Comparison of ENCODE assay signal across 18 cellular contexts in the genomic region with DNA sequence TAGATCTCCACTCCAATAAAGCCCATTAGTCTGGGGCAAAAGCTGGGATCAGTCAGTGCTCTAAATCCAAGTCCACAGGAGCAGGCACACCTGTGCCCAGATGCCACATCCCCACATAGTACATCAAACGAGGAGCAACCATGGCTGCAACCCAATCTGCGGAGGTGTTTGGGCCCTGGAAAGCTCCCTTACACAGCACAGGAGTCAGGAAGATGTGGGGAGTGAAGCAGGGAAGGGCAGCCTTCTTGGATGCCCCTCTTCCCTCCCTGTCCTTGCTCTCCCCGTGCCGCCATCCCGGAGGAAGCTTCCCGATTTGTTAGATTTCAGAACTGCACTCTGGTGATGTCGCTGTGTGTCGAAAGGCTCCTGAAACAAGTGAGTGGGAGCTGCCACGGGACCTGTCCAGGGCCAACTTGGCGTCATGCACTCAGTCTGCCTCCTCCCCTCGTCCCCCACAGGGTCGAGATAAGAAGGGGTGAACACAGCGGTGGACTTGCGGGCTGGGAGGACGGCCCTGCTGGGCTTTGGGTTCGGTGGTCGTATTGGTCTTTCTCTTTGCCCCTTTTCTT.
DNase-seq lines count a peak whose midpoint lies in the region; ATAC-seq and TF ChIP-seq lines count a peak whose summit lies in the region.
"Had no signal": no experiment of that assay in that cellular context is flagged by ENCODE, and none has a peak within 500 bp of the region (broad histone marks: within the 10 kb centered on the region; RNA-seq: fewer than 3 reads in every experiment).

No MANE protein-coding gene starts in this region.

- no peak for ATAC-seq in activated CD8-positive, alpha-beta T cell treated with anti-CD3 and anti-CD28 coated beads, Interleukin-2, amount 10 ng/mL, durations not matched to agents 7 days and 5 days
- no peak for ATAC-seq in activated CD8-positive, alpha-beta T cell treated with anti-CD3 and anti-CD28 coated beads for 36 hours
- peak; percentile 49 for ATAC-seq in left ventricle myocardium superior

- POLR2A ChIA-PET in activated CD8-positive, alpha-beta T cell treated with anti-CD3 and anti-CD28 coated beads, Interleukin-2, amount 10 ng/mL, durations not matched to agents 7 days and 5 days (lab: Charles Lee) = no interaction called here
- POLR2A ChIA-PET in activated CD8-positive, alpha-beta T cell treated with anti-CD3 and anti-CD28 coated beads for 36 hours (lab: Charles Lee) = no interaction called here

- H3K4me3 ChIP-seq in vagina = no peak overlapping the region

- CTCF ChIA-PET in activated CD8-positive, alpha-beta T cell treated with anti-CD3 and anti-CD28 coated beads, Interleukin-2, amount 10 ng/mL, durations not matched to agents 7 days and 5 days (lab: Charles Lee) = no interaction called here
- CTCF ChIA-PET in activated CD8-positive, alpha-beta T cell treated with anti-CD3 and anti-CD28 coated beads for 36 hours (lab: Charles Lee) = no interaction called here
- CTCF ChIA-PET in Calu3 (lab: Charles Lee) = no interaction called here

- peaks cover 3% of the 10 kb centered on the region for H3K4me1 Mint-ChIP-seq in activated CD8-positive, alpha-beta T cell treated with anti-CD3 and anti-CD28 coated beads, Interleukin-2, amount 10 ng/mL, durations not matched to agents 7 days and 5 days (ENCODE audit: low read depth)
- no peaks in the 10 kb centered on the region for H3K4me1 Mint-ChIP-seq in activated CD8-positive, alpha-beta T cell treated with anti-CD3 and anti-CD28 coated beads for 36 hours (ENCODE audit: low read depth)
- H3K4me1 Mint-ChIP-seq in neural crest cell (peaks cover 5% of the 10 kb centered on the region), immature natural killer cell (peaks cover 3 to 7% of the 10 kb centered on the region in 2 donors), Calu3 (ENCODE audit: low read depth, unreplicated experiment) (peaks cover 9% of the 10 kb centered on the region), type B pancreatic cell (ENCODE audit: unreplicated experiment) (no peaks in the 10 kb centered on the region)
- H3K4me1 Mint-ChIP-seq: B cell; CD4-positive, CD25-positive, alpha-beta regulatory T cell had no signal

- H3K36me3 Mint-ChIP-seq in activated CD8-positive, alpha-beta T cell treated with anti-CD3 and anti-CD28 coated beads, Interleukin-2, amount 10 ng/mL, durations not matched to agents 7 days and 5 days (ENCODE audit: low read depth) = no peaks in the 10 kb centered on the region
- H3K36me3 Mint-ChIP-seq in activated CD8-positive, alpha-beta T cell treated with anti-CD3 and anti-CD28 coated beads for 36 hours (ENCODE audit: low read depth) = no peaks in the 10 kb centered on the region
- H3K36me3 Mint-ChIP-seq in neural crest cell (ENCODE audit: low read depth) (no peaks in the 10 kb centered on the region), immature natural killer cell (no peaks in the 10 kb centered on the region), Calu3 (ENCODE audit: insufficient read depth, unreplicated experiment) (peaks cover 8% of the 10 kb centered on the region), type B pancreatic cell (peaks cover 3% of the 10 kb centered on the region)
- H3K36me3 Mint-ChIP-seq: CD4-positive, CD25-positive, alpha-beta regulatory T cell had no signal

- no peaks in the 10 kb centered on the region for H3K9me3 Mint-ChIP-seq in activated CD8-positive, alpha-beta T cell treated with anti-CD3 and anti-CD28 coated beads, Interleukin-2, amount 10 ng/mL, durations not matched to agents 7 days and 5 days (ENCODE audit: insufficient read depth)
- no peaks in the 10 kb centered on the region for H3K9me3 Mint-ChIP-seq in activated CD8-positive, alpha-beta T cell treated with anti-CD3 and anti-CD28 coated beads for 36 hours
- H3K9me3 Mint-ChIP-seq in neural crest cell (peaks cover 3% of the 10 kb centered on the region), immature natural killer cell (no peaks in the 10 kb centered on the region), Calu3 (ENCODE audit: low read depth, unreplicated experiment) (peaks cover 2% of the 10 kb centered on the region), type B pancreatic cell (no peaks in the 10 kb centered on the region)

- H3K4me3 Mint-ChIP-seq in activated CD8-positive, alpha-beta T cell treated with anti-CD3 and anti-CD28 coated beads, Interleukin-2, amount 10 ng/mL, durations not matched to agents 7 days and 5 days = no peak overlapping the region
- no peak overlapping the region for H3K4me3 Mint-ChIP-seq in activated CD8-positive, alpha-beta T cell treated with anti-CD3 and anti-CD28 coated beads for 36 hours
- H3K4me3 Mint-ChIP-seq in neural crest cell (no peak overlapping the region), immature natural killer cell (no peak overlapping the region), Calu3 (ENCODE audit: low read depth, unreplicated experiment) (no peak overlapping the region), type B pancreatic cell (no peak overlapping the region)
- H3K4me3 Mint-ChIP-seq: B cell; CD4-positive, CD25-positive, alpha-beta regulatory T cell had no signal

- no peak overlapping the region for H3K27ac Mint-ChIP-seq in activated CD8-positive, alpha-beta T cell treated with anti-CD3 and anti-CD28 coated beads, Interleukin-2, amount 10 ng/mL, durations not matched to agents 7 days and 5 days
- H3K27ac Mint-ChIP-seq in activated CD8-positive, alpha-beta T cell treated with anti-CD3 and anti-CD28 coated beads for 36 hours = no peak overlapping the region
- H3K27ac Mint-ChIP-seq in neural crest cell (ENCODE audit: unreplicated experiment) (peak overlapping the region; percentile 71), immature natural killer cell (no peak overlapping the region), Calu3 (ENCODE audit: unreplicated experiment) (no peak overlapping the region), type B pancreatic cell (no peak overlapping the region)
- H3K27ac Mint-ChIP-seq: B cell had no signal

- no TSS peak for BruUV-seq in Calu3 (replicated peaks; lab: Mats Ljungman, UMichigan)

- no peak overlapping the region for H3K27ac ChIP-seq in vagina
- H3K27ac ChIP-seq: 22Rv1, KMS-11, RWPE1 had no signal

- TF ChIP-seq CTCF in activated CD8-positive, alpha-beta T cell treated with anti-CD3 and anti-CD28 coated beads for 36 hours (IDR thresholded peaks at IDR 0.05) = no peak
- no peak for TF ChIP-seq CTCF in neural crest cell (conservative IDR thresholded peaks at IDR 0.05)
- TF ChIP-seq CTCF in vagina (IDR thresholded peaks at IDR 0.05) = no peak
- no peak for TF ChIP-seq CTCF in Calu3 (IDR thresholded peaks at IDR 0.05; ENCODE audit: unreplicated experiment)
- TF ChIP-seq CTCF in type B pancreatic cell (conservative IDR thresholded peaks at IDR 0.05) = no peak

- intact Hi-C loops in activated CD8-positive, alpha-beta T cell treated with anti-CD3 and anti-CD28 coated beads for 36 hours (cut with micrococcal nuclease) = no loop called here
- intact Hi-C loops in left ventricle myocardium superior (cut with micrococcal nuclease) = no loop called here
- intact Hi-C loops in vagina (cut with DNase I) = no loop called here
- intact Hi-C loops in Calu3 (cut with micrococcal nuclease; ENCODE audit: unreplicated experiment) = no loop called here

- H3K36me3 ChIP-seq in vagina = no peaks in the 10 kb centered on the region

- H3K4me1 ChIP-seq in vagina = peaks cover 6% of the 10 kb centered on the region
- H3K4me1 ChIP-seq: Caco-2 had no signal

- TF ChIP-seq POLR2A in vagina (IDR thresholded peaks at IDR 0.05) = no peak

- peaks cover 3% of the 10 kb centered on the region for H3K27me3 Mint-ChIP-seq in activated CD8-positive, alpha-beta T cell treated with anti-CD3 and anti-CD28 coated beads, Interleukin-2, amount 10 ng/mL, durations not matched to agents 7 days and 5 days (ENCODE audit: low read depth)
- H3K27me3 Mint-ChIP-seq in activated CD8-positive, alpha-beta T cell treated with anti-CD3 and anti-CD28 coated beads for 36 hours = no peaks in the 10 kb centered on the region
- H3K27me3 Mint-ChIP-seq in neural crest cell (ENCODE audit: low read depth) (no peaks in the 10 kb centered on the region), immature natural killer cell (ENCODE audit: low read depth in 3 of 3) (peaks cover 3 to 6% (median 3%) of the 10 kb centered on the region in 3 donors), Calu3 (ENCODE audit: unreplicated experiment) (peaks cover 26% of the 10 kb centered on the region), type B pancreatic cell (peaks cover 3% of the 10 kb centered on the region)
- H3K27me3 Mint-ChIP-seq: B cell had no signal

- peak; percentile 10 for DNase-seq in activated CD8-positive, alpha-beta T cell treated with anti-CD3 and anti-CD28 coated beads, Interleukin-2, amount 10 ng/mL, durations not matched to agents 7 days and 5 days
- DNase-seq in activated CD8-positive, alpha-beta T cell treated with anti-CD3 and anti-CD28 coated beads for 36 hours = no peak
- DNase-seq in left ventricle myocardium superior (no peak), neural crest cell (ENCODE audit: low read depth, low spot score) (no peak), vagina (ENCODE audit: extremely low spot score in 2 of 2) (peak; percentile 69 to 88), immature natural killer cell (no peak), Calu3 (no peak), type B pancreatic cell (ENCODE audit: extremely low spot score, unreplicated experiment) (no peak)
- DNase-seq: Caco-2; CD4-positive, CD25-positive, alpha-beta regulatory T cell; NCI-H1436 treated with DMSO at 0.1 percent for 48 hours; NCI-H2081; NCI-H510A; NCI-H774 had no signal

- H3K9me3 ChIP-seq in vagina = no peaks in the 10 kb centered on the region
- H3K9me3 ChIP-seq: Caco-2 had no signal

- H3K27me3 ChIP-seq in vagina = no peaks in the 10 kb centered on the region

Comparison
In these comparisons a context has a peak if more than half of its experiments do, and no peak if none do; other contexts are left out.
1. DNase-seq: peak in activated CD8-positive, alpha-beta T cell treated with anti-CD3 and anti-CD28 coated beads, Interleukin-2, amount 10 ng/mL, durations not matched to agents 7 days and 5 days (single experiment) and vagina (2 of 2); none in activated CD8-positive, alpha-beta T cell treated with anti-CD3 and anti-CD28 coated beads for 36 hours (single experiment), left ventricle myocardium superior (single experiment), neural crest cell (single experiment), immature natural killer cell (0 of 3), Calu3 (single experiment) and type B pancreatic cell (single experiment).